2 cellular contexts compared by ENCODE assay signal in the genomic region with DNA sequence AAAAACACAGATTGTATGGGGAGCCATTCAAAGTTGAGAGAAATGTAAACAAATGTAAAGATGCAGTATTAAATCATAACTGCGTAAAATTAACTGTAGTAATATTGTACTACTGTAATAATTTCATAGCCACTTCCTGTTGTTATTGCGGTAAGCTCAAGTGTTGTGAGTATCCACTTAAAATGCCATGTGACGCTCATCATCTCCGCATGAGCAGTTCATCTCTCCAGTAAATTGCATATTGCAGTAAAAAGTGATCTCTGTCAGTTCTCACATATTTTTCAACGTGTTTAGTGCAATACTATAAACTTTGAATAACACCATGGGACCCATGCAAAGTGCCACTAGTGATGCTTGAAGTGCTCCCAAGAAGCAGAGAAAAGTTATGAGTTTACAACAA.
TF ChIP-seq lines count a peak whose summit lies in the region.

No MANE protein-coding gene starts in this region.

TF ChIP-seq in HEK293, 187 proteins besides CTCF, POLR2A, EP300 and RAD21 (continued from another document and continues in another):
- TF ChIP-seq ZBTB6 (tag by site-specific recombination; IDR thresholded peaks at IDR 0.05) (no peak), ZNF654 (tag by site-specific recombination; IDR thresholded peaks at IDR 0.05; ENCODE audit: low read depth) (no peak), ZFP69B (tag by site-specific recombination; IDR thresholded peaks at IDR 0.05) (no peak), PBX3 (CRISPR knock-in tag; IDR thresholded peaks at IDR 0.05) (no peak), ZNF398 (tag by site-specific recombination; IDR thresholded peaks at IDR 0.05) (no peak), ZNF510 (tag by site-specific recombination; IDR thresholded peaks at IDR 0.05; ENCODE audit: insufficient replicate concordance) (no peak), ZNF133 (tag by site-specific recombination; IDR thresholded peaks at IDR 0.05) (no peak), ZEB2 (tag by site-specific recombination; IDR thresholded peaks at IDR 0.05) (peak; percentile 56; the same call in 1 of the 2 replicates), ZNF558 (tag by site-specific recombination; IDR thresholded peaks at IDR 0.05) (no peak), ZFHX2 (tag by site-specific recombination; conservative IDR thresholded peaks at IDR 0.05) (no peak), ZNF549 (tag by site-specific recombination; IDR thresholded peaks at IDR 0.05) (no peak), ZNF23 (tag by site-specific recombination; IDR thresholded peaks at IDR 0.05; ENCODE audit: borderline replicate concordance) (no peak), KLF7 (tag by site-specific recombination; IDR thresholded peaks at IDR 0.05; ENCODE audit: borderline replicate concordance) (no peak), ZNF830 (tag by site-specific recombination; IDR thresholded peaks at IDR 0.05; ENCODE audit: low read depth) (no peak), TCF7L2 (IDR thresholded peaks at IDR 0.05; ENCODE audit: borderline replicate concordance, low read depth, low read length) (no peak), ZNF302 (tag by site-specific recombination; IDR thresholded peaks at IDR 0.05; ENCODE audit: low read depth) (no peak), ZNF596 (tag by site-specific recombination; IDR thresholded peaks at IDR 0.05) (no peak), GLI2 (tag by site-specific recombination; IDR thresholded peaks at IDR 0.05; ENCODE audit: borderline replicate concordance, low read depth) (no peak), ZNF223 (tag by site-specific recombination; IDR thresholded peaks at IDR 0.05) (no peak), SP7 (tag by site-specific recombination; IDR thresholded peaks at IDR 0.05) (peak; percentile 77), ZNF366 (tag by site-specific recombination; conservative IDR thresholded peaks at IDR 0.05) (peak; percentile 56), ZNF585B (tag by site-specific recombination; IDR thresholded peaks at IDR 0.05) (no peak)
- TF ChIP-seq, protein P1, sequence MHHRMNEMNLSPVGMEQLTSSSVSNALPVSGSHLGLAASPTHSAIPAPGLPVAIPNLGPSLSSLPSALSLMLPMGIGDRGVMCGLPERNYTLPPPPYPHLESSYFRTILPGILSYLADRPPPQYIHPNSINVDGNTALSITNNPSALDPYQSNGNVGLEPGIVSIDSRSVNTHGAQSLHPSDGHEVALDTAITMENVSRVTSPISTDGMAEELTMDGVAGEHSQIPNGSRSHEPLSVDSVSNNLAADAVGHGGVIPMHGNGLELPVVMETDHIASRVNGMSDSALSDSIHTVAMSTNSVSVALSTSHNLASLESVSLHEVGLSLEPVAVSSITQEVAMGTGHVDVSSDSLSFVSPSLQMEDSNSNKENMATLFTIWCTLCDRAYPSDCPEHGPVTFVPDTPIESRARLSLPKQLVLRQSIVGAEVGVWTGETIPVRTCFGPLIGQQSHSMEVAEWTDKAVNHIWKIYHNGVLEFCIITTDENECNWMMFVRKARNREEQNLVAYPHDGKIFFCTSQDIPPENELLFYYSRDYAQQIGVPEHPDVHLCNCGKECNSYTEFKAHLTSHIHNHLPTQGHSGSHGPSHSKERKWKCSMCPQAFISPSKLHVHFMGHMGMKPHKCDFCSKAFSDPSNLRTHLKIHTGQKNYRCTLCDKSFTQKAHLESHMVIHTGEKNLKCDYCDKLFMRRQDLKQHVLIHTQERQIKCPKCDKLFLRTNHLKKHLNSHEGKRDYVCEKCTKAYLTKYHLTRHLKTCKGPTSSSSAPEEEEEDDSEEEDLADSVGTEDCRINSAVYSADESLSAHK (tag by site-specific recombination; IDR thresholded peaks at IDR 0.05): no peak
- TF ChIP-seq, protein P2, sequence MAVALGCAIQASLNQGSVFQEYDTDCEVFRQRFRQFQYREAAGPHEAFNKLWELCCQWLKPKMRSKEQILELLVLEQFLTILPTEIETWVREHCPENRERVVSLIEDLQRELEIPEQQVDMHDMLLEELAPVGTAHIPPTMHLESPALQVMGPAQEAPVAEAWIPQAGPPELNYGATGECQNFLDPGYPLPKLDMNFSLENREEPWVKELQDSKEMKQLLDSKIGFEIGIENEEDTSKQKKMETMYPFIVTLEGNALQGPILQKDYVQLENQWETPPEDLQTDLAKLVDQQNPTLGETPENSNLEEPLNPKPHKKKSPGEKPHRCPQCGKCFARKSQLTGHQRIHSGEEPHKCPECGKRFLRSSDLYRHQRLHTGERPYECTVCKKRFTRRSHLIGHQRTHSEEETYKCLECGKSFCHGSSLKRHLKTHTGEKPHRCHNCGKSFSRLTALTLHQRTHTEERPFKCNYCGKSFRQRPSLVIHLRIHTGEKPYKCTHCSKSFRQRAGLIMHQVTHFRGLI (tag by site-specific recombination; IDR thresholded peaks at IDR 0.05): no peak

TF ChIP-seq in neural cell, 6 proteins besides CTCF, POLR2A, EP300 and RAD21 (continued from another document):
- TF ChIP-seq MXI1 (conservative IDR thresholded peaks at IDR 0.05; ENCODE audit: poor library complexity, severe bottlenecking) (no peak), EZH2 (IDR thresholded peaks at IDR 0.05; ENCODE audit: borderline replicate concordance, insufficient read depth, low read length, poor library complexity, severe bottlenecking) (no peak)
